ENCODE assay signal across 16 cellular contexts in the genomic region with DNA sequence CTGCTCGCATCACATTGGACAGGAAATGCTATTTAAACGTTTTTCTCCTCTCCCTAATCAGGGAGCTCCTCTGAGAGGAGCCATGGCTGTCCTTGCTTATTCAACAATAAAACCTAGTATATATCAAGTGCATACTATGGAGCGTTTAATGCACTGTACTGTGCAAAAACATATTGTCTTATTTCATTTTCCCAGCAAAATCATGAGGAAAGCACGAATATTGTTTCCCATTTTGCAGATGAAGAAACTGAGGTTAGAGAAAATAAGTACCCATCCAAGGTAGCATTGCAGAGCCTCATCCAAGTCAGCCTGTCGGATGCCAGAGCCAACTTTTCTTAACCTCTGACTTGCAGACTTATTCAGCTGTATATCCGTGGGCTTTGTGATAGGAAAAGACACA. TPM values are rescaled to one million over a fixed set of nuclear protein-coding genes. Genes with fewer than 3 reads are reported as not detected.
DNase-seq lines count a peak whose midpoint lies in the region; ATAC-seq, FAIRE-seq and TF ChIP-seq lines count a peak whose summit lies in the region.
"Had no signal": no experiment of that assay in that cellular context is flagged by ENCODE, and none has a peak within 500 bp of the region (broad histone marks: within the 10 kb centered on the region; RNA-seq: fewer than 3 reads in every experiment).

No MANE protein-coding gene starts in this region.

- TF ChIP-seq RAD21 in K562 (CRISPR knock-in tag; conservative IDR thresholded peaks at IDR 0.05 in 1 of 2, IDR thresholded peaks at IDR 0.05 in 1 of 2), result no peak

- no peak for TF ChIP-seq CTCF in H9 (conservative IDR thresholded peaks at IDR 0.05)
- TF ChIP-seq CTCF in K562 (IDR thresholded peaks at IDR 0.05 in 2 of 3, conservative IDR thresholded peaks at IDR 0.05 in 1 of 3; ENCODE audit: insufficient read depth in 2 of 3, low read depth in 1 of 3, low read length in 3 of 3), result no peak
- no peak for TF ChIP-seq CTCF in neural progenitor cell (IDR thresholded peaks at IDR 0.05)
- no peak for TF ChIP-seq CTCF in GM13977 (IDR thresholded peaks at IDR 0.05; ENCODE audit: extremely low read depth, insufficient read depth, missing control alignments)
- TF ChIP-seq CTCF in coronary artery (IDR thresholded peaks at IDR 0.05), result no peak

- no peak overlapping the region for H3T11ph ChIP-seq in H9 (ENCODE audit: low read length)

- no peaks in the 10 kb centered on the region for H3K36me3 Mint-ChIP-seq in activated T-cell treated with anti-CD3 and anti-CD28 coated beads, Interleukin-2, amount 50 U/mL, for 24 hours (ENCODE audit: low read depth)
- no peaks in the 10 kb centered on the region for H3K36me3 Mint-ChIP-seq in H9 (ENCODE audit: insufficient read depth in 1 of 3, low read depth in 3 of 3)
- no peaks in the 10 kb centered on the region for H3K36me3 Mint-ChIP-seq in neural progenitor cell

- peak overlapping the region; percentile 78 for H3K4me3 Mint-ChIP-seq in activated T-cell treated with anti-CD3 and anti-CD28 coated beads, Interleukin-2, amount 50 U/mL, for 24 hours
- H3K4me3 Mint-ChIP-seq in H9 (peak overlapping the region in 1 of 2 experiments; percentile 88; a peak in 2 of 5 replicates), neural progenitor cell (peak overlapping the region; percentile 84)

- no peaks in the 10 kb centered on the region for H3K9me3 ChIP-seq in H9 (ENCODE audit: control insufficient read depth, low read depth, low read length)
- no peaks in the 10 kb centered on the region for H3K9me3 ChIP-seq in K562 (replicated peaks; ENCODE audit: control insufficient read depth, insufficient read depth, low read depth, low read length)
- H3K9me3 ChIP-seq in neural progenitor cell (ENCODE audit: low read depth), result no peaks in the 10 kb centered on the region
- H3K9me3 ChIP-seq: Caco-2, gastroesophageal sphincter, spleen, thoracic aorta had no signal

- H3K18ac ChIP-seq in H9 (ENCODE audit: insufficient read length, low read depth, low read length), result no peak overlapping the region

- H2BK5ac ChIP-seq in H9 (ENCODE audit: insufficient read length, low read length), result no peak overlapping the region

- H3F3A ChIP-seq in neural progenitor cell (ENCODE audit: low read depth), result no peaks in the 10 kb centered on the region

- no peak for DNase-seq in activated T-cell treated with anti-CD3 and anti-CD28 coated beads, Interleukin-2, amount 50 U/mL, for 24 hours
- DNase-seq in activated T-cell treated with anti-CD3 and anti-CD28 coated beads, Interleukin-2, amount 50 U/mL, for 48 hours, result no peak
- DNase-seq in H9, result no peak
- no peak for DNase-seq in K562 (ENCODE audit: extremely low read depth in 1 of 4, low spot score in 3 of 4)
- no peak for DNase-seq in neural progenitor cell (ENCODE audit: low spot score)
- DNase-seq in GM13977 (ENCODE audit: low spot score), result no peak
- no peak for DNase-seq in medulla oblongata (ENCODE audit: extremely low spot score)
- no peak for DNase-seq in coronary artery (ENCODE audit: low spot score)
- DNase-seq: NCI-H1048 had no signal

- H3K79me2 ChIP-seq in H9 (ENCODE audit: insufficient read depth, low read length) (no peaks in the 10 kb centered on the region), K562 (ENCODE audit: control insufficient read depth, insufficient read depth, low read length) (no peaks in the 10 kb centered on the region), neural progenitor cell (ENCODE audit: low read depth) (no peaks in the 10 kb centered on the region)

- POLR2A ChIA-PET in K562 (lab: Yijun Ruan, JAX), result interaction anchor here (0.9 to 1.5 kb wide), 2 partner anchors 412 to 932 kb away, joined by 3 to 7 read pairs; no protein-coding TSS in a partner anchor

- no peaks in the 10 kb centered on the region for H3K9me3 Mint-ChIP-seq in activated T-cell treated with anti-CD3 and anti-CD28 coated beads, Interleukin-2, amount 50 U/mL, for 24 hours
- H3K9me3 Mint-ChIP-seq in H9, result peaks cover 0 to 3% of the 10 kb centered on the region in 2 experiments; a peak in 2 of 5 replicates
- H3K9me3 Mint-ChIP-seq in neural progenitor cell, result peaks cover 3% of the 10 kb centered on the region

- peak overlapping the region; percentile 56 for H3K4me2 ChIP-seq in H9 (ENCODE audit: insufficient read depth, insufficient read length, low read length)
- H3K4me2 ChIP-seq in K562 (ENCODE audit: insufficient read depth, low read length), result no peak overlapping the region
- no peak overlapping the region for H3K4me2 ChIP-seq in neural progenitor cell
- H3K4me2 ChIP-seq: KMS-11 had no signal

- H4K91ac ChIP-seq in H9 (ENCODE audit: insufficient read length, low read depth, low read length), result no peak overlapping the region

- ATAC-seq in K562, result no peak

- H3K23ac ChIP-seq in H9 (ENCODE audit: insufficient read length, low read depth, low read length), result no peak overlapping the region

- no peak overlapping the region for H2BK120ac ChIP-seq in H9 (ENCODE audit: low read depth, low read length, poor library complexity, severe bottlenecking)

- no peak overlapping the region for H4K8ac ChIP-seq in H9 (replicated peaks; ENCODE audit: insufficient read length, low read depth, low read length)

- no peaks in the 10 kb centered on the region for H3K9me1 ChIP-seq in K562 (ENCODE audit: control insufficient read depth, insufficient read depth, low read length)

- H3K4ac ChIP-seq in H9 (ENCODE audit: low read depth, low read length), result no peak overlapping the region

- intact Hi-C loops in K562 (cut with micrococcal nuclease), result loop anchor here (1.0 to 10.0 kb wide), 5 partner anchors 25 to 1363 kb away; a partner anchor contains a TSS

- no peak overlapping the region for H3K27ac Mint-ChIP-seq in activated T-cell treated with anti-CD3 and anti-CD28 coated beads, Interleukin-2, amount 50 U/mL, for 24 hours
- H3K27ac Mint-ChIP-seq in H9 (no peak overlapping the region), neural progenitor cell (no peak overlapping the region)

- in situ Hi-C loops in K562 (cut with MboI) (loop anchor here (5.0 to 10.0 kb wide), 2 partner anchors 415 to 933 kb away; no protein-coding TSS in a partner anchor), GM13977 (cut with MboI; ENCODE audit: low pct_unique_long_range_greater_than_20kb, low sequenced_read_pairs, unreplicated experiment) (loop anchor here (5.0 kb wide), 1 partner anchor 415 kb away; no protein-coding TSS in a partner anchor)

- H3K9ac ChIP-seq in H9 (ENCODE audit: extremely low read depth, insufficient read length, low read length) (no peak overlapping the region), K562 (ENCODE audit: insufficient read depth in 1 of 2, low read depth in 2 of 2, low read length in 2 of 2) (no peak overlapping the region), neural progenitor cell (no peak overlapping the region)
- H3K9ac ChIP-seq: KMS-11 had no signal

- H3K4me3 ChIP-seq in K562 (no peak overlapping the region), neural progenitor cell (no peak overlapping the region), coronary artery (no peak overlapping the region)

- no peak overlapping the region for H3K14ac ChIP-seq in H9 (ENCODE audit: insufficient read depth, low read length)

- peaks cover 22% of the 10 kb centered on the region for H3K4me1 Mint-ChIP-seq in activated T-cell treated with anti-CD3 and anti-CD28 coated beads, Interleukin-2, amount 50 U/mL, for 24 hours (ENCODE audit: low read depth)
- peaks cover 27 to 30% of the 10 kb centered on the region in 2 experiments for H3K4me1 Mint-ChIP-seq in H9
- peaks cover 36% of the 10 kb centered on the region for H3K4me1 Mint-ChIP-seq in neural progenitor cell

- no peak overlapping the region for H3K56ac ChIP-seq in H9 (ENCODE audit: insufficient read length, low read depth, low read length)

- no peak for FAIRE-seq in K562 (lab: Jason Lieb, UNC)
- FAIRE-seq: TTC549 had no signal

- no peak overlapping the region for H4K5ac ChIP-seq in H9 (ENCODE audit: insufficient read length, low read depth, low read length)

- H3K27me3 ChIP-seq in H9 (ENCODE audit: insufficient read depth, low read length) (peaks cover 47% of the 10 kb centered on the region), K562 (ENCODE audit: control insufficient read depth in 2 of 2, insufficient read depth in 2 of 2, low read length in 2 of 2) (peaks cover 21 to 26% of the 10 kb centered on the region in 2 experiments), neural progenitor cell (peaks cover 100% of the 10 kb centered on the region)

- BruUV-seq in K562 (replicated peaks; lab: Mats Ljungman, UMichigan), result no TSS peak

- H2AK5ac ChIP-seq in H9 (ENCODE audit: insufficient read length, low read length), result no peak overlapping the region

- TF ChIP-seq EP300 in K562 (IDR thresholded peaks at IDR 0.05; ENCODE audit: low read length), result no peak

- H2AFZ ChIP-seq in H9 (ENCODE audit: low read length) (no peak overlapping the region), K562 (ENCODE audit: low read depth, low read length) (no peak overlapping the region), neural progenitor cell (replicated peaks) (no peak overlapping the region)

- peaks cover 20% of the 10 kb centered on the region for H3K23me2 ChIP-seq in H9 (ENCODE audit: insufficient read length, low read depth, low read length, poor library complexity, severe bottlenecking)

- H3K4me1 ChIP-seq in H9 (ENCODE audit: insufficient read depth, low read length) (peaks cover 5% of the 10 kb centered on the region; the same call in 1 of the 2 replicates), K562 (replicated peaks in 1 of 2; ENCODE audit: control insufficient read depth in 2 of 2, insufficient read depth in 2 of 2, low read length in 2 of 2) (peaks cover 0 to 9% of the 10 kb centered on the region in 2 experiments; a peak in 1 of 5 replicates), neural progenitor cell (peaks cover 22% of the 10 kb centered on the region)
- H3K4me1 ChIP-seq: Caco-2 had no signal

- no peak overlapping the region for H3K27ac ChIP-seq in H9 (ENCODE audit: insufficient read length, low read depth, low read length)
- H3K27ac ChIP-seq in K562 (ENCODE audit: extremely low read depth, low read depth, low read length), result no peak overlapping the region
- H3K27ac ChIP-seq in neural progenitor cell, result no peak overlapping the region
- H3K27ac ChIP-seq in coronary artery, result no peak overlapping the region
- H3K27ac ChIP-seq: KMS-11, thoracic aorta had no signal

- H2BK15ac ChIP-seq in H9 (ENCODE audit: low read depth, low read length), result no peak overlapping the region

- no peak for TF ChIP-seq POLR2A in K562 (conservative IDR thresholded peaks at IDR 0.05)

- H2BK12ac ChIP-seq in H9 (ENCODE audit: insufficient read length, low read depth, low read length), result no peak overlapping the region

- CTCF ChIA-PET in K562 (lab: Yijun Ruan, JAX; ENCODE audit: low intra/inter-chr PET ratio), result interaction anchor here (1.0 to 3.0 kb wide), 3 partner anchors 26 to 932 kb away, joined by 4 to 31 read pairs (median 4); no protein-coding TSS in a partner anchor

- H3K27me3 Mint-ChIP-seq in activated T-cell treated with anti-CD3 and anti-CD28 coated beads, Interleukin-2, amount 50 U/mL, for 24 hours, result peaks cover 81% of the 10 kb centered on the region
- H3K27me3 Mint-ChIP-seq in H9 (ENCODE audit: low read depth) (peaks cover 94% of the 10 kb centered on the region), neural progenitor cell (ENCODE audit: insufficient read depth, low read depth) (peaks cover 39% of the 10 kb centered on the region)

- H3K79me1 ChIP-seq in H9 (ENCODE audit: insufficient read depth, low read depth, low read length, poor library complexity, severe bottlenecking), result no peaks in the 10 kb centered on the region

- no CpG with 5 or more reads among the region's 6 CpGs for WGBS in H9 (ENCODE audit: extremely low coverage, insufficient read length, low lambda C conversion rate)
- WGBS in K562 (ENCODE audit: insufficient coverage, low coverage, missing lambda C conversion rate), result 0% methylated on average over 6 of the region's 6 CpGs

- no peaks in the 10 kb centered on the region for H3K36me3 ChIP-seq in K562 (ENCODE audit: control insufficient read depth, insufficient read depth, low read length)
- H3K36me3 ChIP-seq in neural progenitor cell, result no peaks in the 10 kb centered on the region
- H3K36me3 ChIP-seq: gastroesophageal sphincter, spleen, thoracic aorta had no signal

- H2BK20ac ChIP-seq in H9 (ENCODE audit: low read depth, low read length, poor library complexity, severe bottlenecking), result no peak overlapping the region

- H4K20me1 ChIP-seq in H9 (ENCODE audit: control insufficient read depth, insufficient read depth, insufficient read length) (peaks cover 3% of the 10 kb centered on the region), K562 (replicated peaks; ENCODE audit: control insufficient read depth, insufficient read depth, low read length) (0 out of 2 replicates have a peak, but pooled peaks cover 3% of the 10 kb centered on the region), neural progenitor cell (ENCODE audit: low read depth) (peaks cover 4% of the 10 kb centered on the region)

RNA-seq across cellular contexts. Expression of a gene that starts 7.6 kb away (rescaled TPM):
- total RNA-seq in H9 (2021) (not detected in 2 replicates), K562 (2014; rRNA removed) (0.16 and 0.36 TPM in 2 replicates), K562 (2014; rRNA removed; fragmentation: Illumina TruSeq; extraction: Trizol) (not detected in 2 replicates), K562 (2015; rRNA removed; fragmentation: Illumina TruSeq; extraction: Trizol) (not detected in 2 replicates), K562 (2021) (0.07 and 0.24 TPM in 2 replicates), neural progenitor cell (ENCODE audit: low replicate concordance) (0.19 and 0.56 TPM in 2 replicates)
- total RNA-seq in K562 (2011; cell fraction: chromatin; rRNA removed; ENCODE audit: low replicate concordance), result 0.37 and 1.5 TPM in 2 replicates
- total RNA-seq in K562 (2011; cell fraction: nucleolus; rRNA removed), result 0.17 and 0.26 TPM in 2 replicates
- 0.38 and 0.44 TPM in 2 replicates for total RNA-seq in K562 (2011; cell fraction: nucleoplasm; rRNA removed)
- polyA plus RNA-seq in K562 (2011; rRNA removed) (0.07 TPM in 1 of 2 replicates, not detected in the other), K562 (2014; fragmentation: Illumina TruSeq; extraction: Trizol) (0.12 TPM in 1 of 2 replicates, not detected in the other), K562 (2014; fragmentation: Nextera tagmentation; extraction: Ambion mirVana) (under 1 TPM in 1 of 2 experiments, not detected in 1; 0.13 TPM), K562 (2014; rRNA removed) (0.42 TPM in 1 of 2 replicates, not detected in the other)
- polyA plus RNA-seq in K562 (2011; cell fraction: cytosol; rRNA removed), result not detected in 2 replicates
- 0.23 TPM in 1 of 2 replicates, not detected in the other for polyA plus RNA-seq in K562 (2011; cell fraction: nucleus; rRNA removed)
- 0.03 TPM in 2 replicates for polyA plus RNA-seq in K562 (2012)
- polyA minus RNA-seq in K562 (2011; rRNA and poly(A)+ RNA removed), result not detected in 2 replicates
- not detected in 2 replicates for polyA minus RNA-seq in K562 (2011; cell fraction: cytosol; rRNA and poly(A)+ RNA removed)
- polyA minus RNA-seq in K562 (2011; cell fraction: nucleus; rRNA and poly(A)+ RNA removed), result 0.27 and 1.2 TPM in 2 replicates
- total RNA-seq: Caco-2, RPMI7951 had no signal
